19 cellular contexts compared by ENCODE assay signal in genomic region chrX:75582511-75582910, GRCh38. TPM values are rescaled to one million over a fixed set of nuclear protein-coding genes. Genes with fewer than 3 reads are reported as not detected.
"Had no signal": no experiment of that assay in that cellular context is flagged by ENCODE, and none has a peak within 500 bp of the region (broad histone marks: within the 10 kb centered on the region; RNA-seq: fewer than 3 reads in every experiment).

No MANE protein-coding gene starts in this region.

- DNase-seq: hippocampal formation, hypothalamus, immature natural killer cell, islet precursor cell, kidney, kidney glomerular epithelial cell, left cardiac atrium, left colon, left lung, left ventricle myocardium inferior, left ventricle myocardium superior, lower lobe of right lung, mammary epithelial cell, mesenchymal stem cell, mesendoderm, midbrain, mucosa of descending colon, naive B cell had no signal

RNA-seq across cellular contexts. Expression of gene ZDHHC15, which starts 59.7 kb away (rescaled TPM):
- total RNA-seq: lung microvascular endothelial cell had no signal
